In genomic region chr12:55997535-55997859, GRCh38 we compare ENCODE assay signal across 8 cellular contexts. TPM values are rescaled to one million over a fixed set of nuclear protein-coding genes. Genes with fewer than 3 reads are reported as not detected.
A peak's percentile ranks its signal among the peaks of the same experiment; 100 is the strongest.
DNase-seq lines count a peak whose midpoint lies in the region; ATAC-seq and TF ChIP-seq lines count a peak whose summit lies in the region.

No MANE protein-coding gene starts in this region.

- no peak for TF ChIP-seq CTCF in brain microvascular endothelial cell (IDR thresholded peaks at IDR 0.05; ENCODE audit: low read depth, low read length, missing control alignments)
- no peak for TF ChIP-seq CTCF in lung (IDR thresholded peaks at IDR 0.05; ENCODE audit: control extremely low read depth, extremely low read depth)
- no peak for TF ChIP-seq CTCF in upper lobe of left lung (IDR thresholded peaks at IDR 0.05)

- H3K4me1 ChIP-seq in lung (ENCODE audit: control insufficient read depth in 2 of 2, insufficient read depth in 2 of 2, low read length in 2 of 2) = peaks cover 0 to 2% of the 10 kb centered on the region in 2 donors
- H3K4me1 ChIP-seq in upper lobe of left lung = peaks cover 10 to 32% (median 15%) of the 10 kb centered on the region in 4 donors

- 2 to 3% methylated on average over 5 of the region's 5 CpGs for WGBS in lung, 2 donors
- WGBS in upper lobe of left lung, 2 donors = 0 to 7% methylated on average over 3 to 5 of the region's 5 CpGs

- peak overlapping the region; percentile 93 for H3K4me3 ChIP-seq in brain microvascular endothelial cell (ENCODE audit: low read depth, low read length)
- H3K4me3 ChIP-seq in lung = peak overlapping the region; percentile 68
- H3K4me3 ChIP-seq in upper lobe of left lung = peak overlapping the region; percentile 59 to 84 (median 63)

- no peak for TF ChIP-seq EP300 in upper lobe of left lung (IDR thresholded peaks at IDR 0.05)

- H3K9me3 ChIP-seq in lung (ENCODE audit: control insufficient read depth in 2 of 2, insufficient read depth in 1 of 2, low read length in 1 of 2) (no peaks in the 10 kb centered on the region), upper lobe of left lung (no peaks in the 10 kb centered on the region)

- in situ Hi-C loops in brain microvascular endothelial cell (cut with HindIII; ENCODE audit: low pct_ligation_motif_present, low sequenced_read_pairs) = no loop called here

- intact Hi-C loops in Right ventricle myocardium superior (cut with DNase I) = loop anchor here (5.0 kb wide), 1 partner anchor 45 kb away; the partner anchor contains the start of gene RPS26
- intact Hi-C loops in cardiac septum (cut with DNase I) = no loop called here

- TF ChIP-seq POLR2A in upper lobe of left lung (IDR thresholded peaks at IDR 0.05) = no peak

- H3K27ac ChIP-seq in brain microvascular endothelial cell (no peak overlapping the region), lung (ENCODE audit: low read depth in 1 of 2, low read length in 1 of 2) (peak overlapping the region; percentile 73 to 85), upper lobe of left lung (peak overlapping the region; percentile 68 to 88 (median 82))

- ATAC-seq in Right ventricle myocardium superior (ENCODE audit: poor library complexity) (peak; percentile 3), lung (ENCODE audit: insufficient read depth, low FRiP score) (no peak), upper lobe of left lung (ENCODE audit: low FRiP score in 2 of 2) (peak; percentile 1 to 58), HG03108 (IDR thresholded peaks at IDR 0.05; ENCODE audit: unreplicated experiment) (no peak)

- no peak for DNase-seq in Right ventricle myocardium superior
- DNase-seq in cardiac septum (ENCODE audit: low spot score) = no peak
- no peak for DNase-seq in brain microvascular endothelial cell
- DNase-seq in lung (ENCODE audit: low spot score) = no peak
- DNase-seq in upper lobe of left lung = no peak
- no peak for DNase-seq in SK-N-DZ (ENCODE audit: low spot score)
- DNase-seq in NCI-H146 treated with DMSO at 0.1 percent for 48 hours (lab: John Stamatoyannopoulos, UW; ENCODE audit: unreplicated experiment) = no peak

- H3K36me3 ChIP-seq in brain microvascular endothelial cell (replicated peaks) = peaks cover 25% of the 10 kb centered on the region
- H3K36me3 ChIP-seq in lung (ENCODE audit: control insufficient read depth in 2 of 2, insufficient read depth in 2 of 2, low read length in 2 of 2) = peaks cover 9% of the 10 kb centered on the region in 2 donors
- peaks cover 12 to 46% (median 27%) of the 10 kb centered on the region in 4 donors for H3K36me3 ChIP-seq in upper lobe of left lung

- no peaks in the 10 kb centered on the region for H3K27me3 ChIP-seq in brain microvascular endothelial cell (replicated peaks)
- no peaks in the 10 kb centered on the region for H3K27me3 ChIP-seq in lung (ENCODE audit: control insufficient read depth, insufficient read depth)
- H3K27me3 ChIP-seq in upper lobe of left lung = no peaks in the 10 kb centered on the region

RNA-seq across cellular contexts. Expression of gene SUOX, which starts 0.4 kb away (rescaled TPM):
- total RNA-seq in Right ventricle myocardium superior (29.7 TPM), cardiac septum (25.0 TPM), lung (10 to 100 TPM; 17.7 to 26.2 TPM), upper lobe of left lung (10 to 100 TPM; 12.8 to 36.3 (median 21.9) TPM)
- polyA plus RNA-seq in lung = 10 to 100 TPM; 15.1 to 17.1 TPM
- polyA plus RNA-seq in SK-N-DZ (2014; cell fraction: cytosol; rRNA removed) = 15.3 and 15.7 TPM in 2 replicates
- 17.3 and 21.9 TPM in 2 replicates for polyA plus RNA-seq in SK-N-DZ (2014; cell fraction: nucleus; rRNA removed)

RNA-seq across cellular contexts. Expression of gene IKZF4, which starts 23.3 kb away (rescaled TPM):
- total RNA-seq in Right ventricle myocardium superior = 7.0 TPM
- total RNA-seq in cardiac septum = 8.4 TPM
- 10 to 100 TPM in 1 of 2 donors, 1 to 10 TPM in 1; 7.0 to 10.7 TPM for total RNA-seq in lung
- polyA plus RNA-seq in lung = 1 to 10 TPM; 3.3 to 3.5 TPM
- total RNA-seq in upper lobe of left lung = 10 to 100 TPM in 1 of 6 donors, 1 to 10 TPM in 5; 5.6 to 23.0 (median 9.3) TPM
- 4.0 and 5.0 TPM in 2 replicates for polyA plus RNA-seq in SK-N-DZ (2014; cell fraction: cytosol; rRNA removed)
- polyA plus RNA-seq in SK-N-DZ (2014; cell fraction: nucleus; rRNA removed) = 3.2 and 13.6 TPM in 2 replicates

RNA-seq across cellular contexts. Expression of gene RAB5B, which starts 23.6 kb away (rescaled TPM):
- 111 TPM for total RNA-seq in Right ventricle myocardium superior
- total RNA-seq in cardiac septum = 108 TPM
- total RNA-seq in lung = 100 to 1,000 TPM; 113 to 118 TPM
- polyA plus RNA-seq in lung = 10 to 100 TPM; 64.5 to 70.0 TPM
- 100 to 1,000 TPM in 4 of 6 donors, 10 to 100 TPM in 2; 53.4 to 139 (median 116) TPM for total RNA-seq in upper lobe of left lung
- polyA plus RNA-seq in SK-N-DZ (2014; cell fraction: cytosol; rRNA removed) = 37.1 and 42.8 TPM in 2 replicates
- polyA plus RNA-seq in SK-N-DZ (2014; cell fraction: nucleus; rRNA removed) = 22.1 and 33.4 TPM in 2 replicates

RNA-seq across cellular contexts. Expression of gene CDK2, which starts 30.9 kb away (rescaled TPM):
- 7.9 TPM for total RNA-seq in Right ventricle myocardium superior
- 9.1 TPM for total RNA-seq in cardiac septum
- 10 to 100 TPM; 27.4 to 28.0 TPM for total RNA-seq in lung
- polyA plus RNA-seq in lung = 10 to 100 TPM; 13.0 to 25.5 TPM
- 10 to 100 TPM; 11.7 to 27.9 (median 21.7) TPM for total RNA-seq in upper lobe of left lung
- 80.8 and 89.1 TPM in 2 replicates for polyA plus RNA-seq in SK-N-DZ (2014; cell fraction: cytosol; rRNA removed)
- polyA plus RNA-seq in SK-N-DZ (2014; cell fraction: nucleus; rRNA removed) = 86.2 and 97.4 TPM in 2 replicates

RNA-seq across cellular contexts. Expression of gene PMEL, which starts 31.7 kb away (rescaled TPM):
- total RNA-seq in Right ventricle myocardium superior = 0.83 TPM
- 0.75 TPM for total RNA-seq in cardiac septum
- total RNA-seq in lung = 1 to 10 TPM in 1 of 2 donors, under 1 TPM in 1; 0.43 to 1.7 TPM
- polyA plus RNA-seq in lung = 1 to 10 TPM; 1.0 to 1.1 TPM
- total RNA-seq in upper lobe of left lung = 10 to 100 TPM in 1 of 6 donors, 1 to 10 TPM in 4, under 1 TPM in 1; 0.91 to 45.1 (median 1.5) TPM
- 71.4 and 76.3 TPM in 2 replicates for polyA plus RNA-seq in SK-N-DZ (2014; cell fraction: cytosol; rRNA removed)
- polyA plus RNA-seq in SK-N-DZ (2014; cell fraction: nucleus; rRNA removed) = 111 and 118 TPM in 2 replicates

Comparison
In these comparisons a context has a peak if more than half of its experiments do, and no peak if none do; other contexts are left out.
1. ATAC-seq: peak in Right ventricle myocardium superior (single experiment) and upper lobe of left lung (2 of 2); none in lung (single experiment) and HG03108 (single experiment).
2. Peak in every context shown above with its lines, with median percentiles within 50 percentile points of each other: H3K4me3 ChIP-seq.